ENCODE assay signal across 35 cellular contexts in genomic region chr4:14552119-14552518, GRCh38.
"Had no signal": no experiment of that assay in that cellular context is flagged by ENCODE, and none has a peak within 500 bp of the region (broad histone marks: within the 10 kb centered on the region; RNA-seq: fewer than 3 reads in every experiment).

No MANE protein-coding gene starts in this region.

- H3K27me3 ChIP-seq: MG63 had no signal

- H3K9me3 ChIP-seq: MG63 had no signal

- DNase-seq: Karpas-422, Kasumi-1, MG63, MM.1S, MV-4-11, NCI-H1048, NCI-H1092, NCI-H1092 treated with DMSO at 0.1 percent for 48 hours, NCI-H1105, NCI-H1105 treated with DMSO at 0.1 percent for 48 hours, NCI-H1417, NCI-H1417 treated with DMSO at 0.1 percent for 48 hours, NCI-H1436, NCI-H1436 treated with DMSO at 0.1 percent for 48 hours, NCI-H146, NCI-H1694, NCI-H1694 treated with DMSO at 0.1 percent for 48 hours, NCI-H187, NCI-H187 treated with DMSO at 0.1 percent for 48 hours, NCI-H1930, NCI-H2029, NCI-H2029 treated with DMSO at 0.1 percent for 48 hours, NCI-H2081, NCI-H2081 treated with DMSO at 0.1 percent for 48 hours, NCI-H2107, NCI-H2171, NCI-H2171 treated with DMSO at 0.1 percent for 48 hours, NCI-H2227 treated with DMSO at 0.1 percent for 48 hours, NCI-H226, NCI-H345, NCI-H446, NCI-H446 treated with DMSO at 0.1 percent for 48 hours, NCI-H510A, NCI-H510A treated with DMSO at 0.1 percent for 48 hours, NCI-H524 had no signal

- H3K4me3 ChIP-seq: MG63 had no signal

- H3K36me3 ChIP-seq: MG63 had no signal
